Comparison of ENCODE assay signal across 19 cellular contexts in the genomic region with DNA sequence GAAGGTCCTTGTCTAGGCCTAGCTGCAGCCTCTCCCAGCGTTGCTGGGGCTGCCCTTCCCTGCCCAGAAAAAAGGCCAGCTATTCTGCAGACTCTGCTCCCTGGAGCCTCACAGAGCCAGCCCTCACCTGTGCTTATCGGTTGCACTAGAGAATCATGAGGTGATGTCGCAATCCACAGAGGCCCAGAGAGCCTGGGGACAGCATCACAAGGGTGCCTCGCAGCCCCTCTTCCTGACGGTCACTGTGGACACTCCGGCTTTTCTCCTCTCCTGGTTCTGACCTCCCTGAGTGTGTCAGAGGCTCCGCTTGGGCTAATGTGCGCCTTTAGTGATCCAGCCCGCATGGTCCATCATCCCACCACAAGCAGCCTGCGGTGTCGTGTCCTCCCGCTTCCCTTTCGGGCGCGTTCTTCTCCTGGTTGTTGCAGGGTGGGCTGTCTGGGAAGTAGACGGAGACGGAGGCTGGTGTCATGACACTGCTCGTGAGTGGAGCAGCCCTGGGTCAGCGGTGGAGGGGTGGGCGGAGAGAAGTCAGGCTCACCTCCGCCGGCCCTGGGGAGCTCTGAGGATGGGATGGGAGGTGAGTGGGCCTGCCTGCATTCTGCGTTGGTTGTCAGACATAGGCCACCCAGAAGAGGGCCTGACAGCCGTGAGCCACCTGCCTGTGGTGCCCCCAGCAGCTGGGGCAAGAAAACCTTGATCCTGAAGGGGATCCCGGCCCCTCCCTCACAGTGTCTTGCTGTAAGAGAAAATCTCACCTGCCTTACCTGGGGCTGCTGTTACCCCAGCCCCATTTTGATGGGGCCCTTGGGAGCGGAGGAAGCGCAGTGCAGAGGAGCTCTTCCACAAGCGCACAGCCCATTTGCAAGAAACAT.
DNase-seq lines count a peak whose midpoint lies in the region; ATAC-seq, FAIRE-seq and TF ChIP-seq lines count a peak whose summit lies in the region.
"Had no signal": no experiment of that assay in that cellular context is flagged by ENCODE, and none has a peak within 500 bp of the region (broad histone marks: within the 10 kb centered on the region; RNA-seq: fewer than 3 reads in every experiment).

No MANE protein-coding gene starts in this region.

- in situ Hi-C loops in mammary epithelial cell (cut with MboI; ENCODE audit: low sequenced_read_pairs in 2 of 2): no loop called here

- intact Hi-C loops in MCF 10A (cut with micrococcal nuclease): no loop called here
- intact Hi-C loops in mammary epithelial cell (cut with micrococcal nuclease): no loop called here
- intact Hi-C loops in activated T-helper 1 cell treated with anti-CD3 and anti-CD28 coated beads, Interleukin-12 subunit alpha, Interleukin-12 subunit beta, Interleukin-2, Interleukin-4 antibody, amounts not matched to agents 30 ng/mL and 10 ng/mL and 1 ng/mL, durations not matched to agents 14 hours and 24 hours and 36 hours (cut with micrococcal nuclease): no loop called here
- intact Hi-C loops in kidney (cut with DNase I): no loop called here

- no peak overlapping the region for H3K27ac Mint-ChIP-seq in MCF 10A (ENCODE audit: low read depth, unreplicated experiment)
- peak overlapping the region; percentile 23 for H3K27ac Mint-ChIP-seq in activated T-helper 1 cell treated with anti-CD3 and anti-CD28 coated beads, Interleukin-12 subunit alpha, Interleukin-12 subunit beta, Interleukin-2, Interleukin-4 antibody, amounts not matched to agents 30 ng/mL and 10 ng/mL and 1 ng/mL, durations not matched to agents 14 hours and 24 hours and 36 hours
- H3K27ac Mint-ChIP-seq in stimulated activated naive B cell treated with anti-CD40 and anti-IgM and Interleukin-4, amounts not matched to agents 10 μg/mL and 1 μg/mL and 100 μg/mL, for 72 hours: peak overlapping the region; percentile 14
- H3K27ac Mint-ChIP-seq in CD8-positive, alpha-beta memory T cell: peak overlapping the region in 1 of 8 donors; percentile 29

- H3K4me3 Mint-ChIP-seq in MCF 10A (ENCODE audit: unreplicated experiment): no peak overlapping the region
- no peak overlapping the region for H3K4me3 Mint-ChIP-seq in activated T-helper 1 cell treated with anti-CD3 and anti-CD28 coated beads, Interleukin-12 subunit alpha, Interleukin-12 subunit beta, Interleukin-2, Interleukin-4 antibody, amounts not matched to agents 30 ng/mL and 10 ng/mL and 1 ng/mL, durations not matched to agents 14 hours and 24 hours and 36 hours
- peak overlapping the region in 1 of 2 donors; percentile 17 for H3K4me3 Mint-ChIP-seq in stimulated activated naive B cell treated with anti-CD40 and anti-IgM and Interleukin-4, amounts not matched to agents 10 μg/mL and 1 μg/mL and 100 μg/mL, for 72 hours
- H3K4me3 Mint-ChIP-seq in CD8-positive, alpha-beta memory T cell: no peak overlapping the region
- H3K4me3 Mint-ChIP-seq: activated CD4-positive, alpha-beta memory T cell treated with anti-CD3 and anti-CD28 coated beads, Interleukin-2, amount 10 ng/mL, durations not matched to agents 7 days and 5 days had no signal

- FAIRE-seq in kidney (lab: Jason Lieb, UNC): no peak
- FAIRE-seq: GM12892, TTC549 had no signal

- H3K4me2 ChIP-seq in mammary epithelial cell (ENCODE audit: insufficient read depth, low read depth, low read length): no peak overlapping the region

- H3K9ac ChIP-seq in mammary epithelial cell (ENCODE audit: insufficient read depth, low read length) (no peak overlapping the region), kidney (ENCODE audit: low read length in 2 of 2) (no peak overlapping the region)

- peak; percentile 14 for DNase-seq in MCF 10A (ENCODE audit: unreplicated experiment)
- no peak for DNase-seq in mammary epithelial cell
- DNase-seq in activated T-helper 1 cell treated with anti-CD3 and anti-CD28 coated beads, Interleukin-12 subunit alpha, Interleukin-12 subunit beta, Interleukin-2, Interleukin-4 antibody, amounts not matched to agents 30 ng/mL and 10 ng/mL and 1 ng/mL, durations not matched to agents 14 hours and 24 hours and 36 hours (ENCODE audit: low spot score): no peak
- peak; percentile 56 for DNase-seq in kidney
- no peak for DNase-seq in stimulated activated naive B cell treated with anti-CD40 and anti-IgM and Interleukin-4, amounts not matched to agents 10 μg/mL and 1 μg/mL and 100 μg/mL, for 72 hours
- DNase-seq in CD8-positive, alpha-beta memory T cell: no peak
- DNase-seq in coronary artery (ENCODE audit: low spot score): no peak
- DNase-seq in HT-29 (ENCODE audit: low spot score): no peak
- DNase-seq: activated CD4-positive, alpha-beta memory T cell treated with anti-CD3 and anti-CD28 coated beads, Interleukin-2, amount 10 ng/mL, durations not matched to agents 7 days and 5 days; brain microvascular endothelial cell; GDM1; kidney glomerular epithelial cell; NCI-H146; NCI-H345; stimulated activated CD4-positive, alpha-beta T cell treated with anti-CD3 and anti-CD28 coated beads, Interleukin-4, amount 100 ng/mL, for 4 hours; testis had no signal

- H2AFZ ChIP-seq in mammary epithelial cell (ENCODE audit: low read depth, low read length): no peak overlapping the region

- POLR2A ChIA-PET in MCF 10A (lab: Yijun Ruan, JAX): interaction anchor here (0.6 to 2.3 kb wide), 5 partner anchors 15 to 269 kb away, joined by 3 to 6 read pairs (median 4); no protein-coding TSS in a partner anchor
- POLR2A ChIA-PET in CD8-positive, alpha-beta memory T cell (lab: Charles Lee): no interaction called here

- peaks cover 19% of the 10 kb centered on the region for H3K4me1 ChIP-seq in mammary epithelial cell (ENCODE audit: insufficient read depth, low read length)
- peaks cover 0 to 2% of the 10 kb centered on the region in 2 donors for H3K4me1 ChIP-seq in kidney (ENCODE audit: control insufficient read depth in 1 of 2, insufficient read depth in 1 of 2, low read depth in 1 of 2, low read length in 2 of 2)
- no peaks in the 10 kb centered on the region for H3K4me1 ChIP-seq in CD8-positive, alpha-beta memory T cell (ENCODE audit: insufficient read depth, low read length)
- H3K4me1 ChIP-seq: testis had no signal

- H4K20me1 ChIP-seq in mammary epithelial cell (ENCODE audit: insufficient read depth, low read length): no peaks in the 10 kb centered on the region

- no peaks in the 10 kb centered on the region for H3K27me3 Mint-ChIP-seq in MCF 10A (ENCODE audit: insufficient read depth, unreplicated experiment)
- H3K27me3 Mint-ChIP-seq in activated T-helper 1 cell treated with anti-CD3 and anti-CD28 coated beads, Interleukin-12 subunit alpha, Interleukin-12 subunit beta, Interleukin-2, Interleukin-4 antibody, amounts not matched to agents 30 ng/mL and 10 ng/mL and 1 ng/mL, durations not matched to agents 14 hours and 24 hours and 36 hours (ENCODE audit: insufficient read depth): no peaks in the 10 kb centered on the region
- H3K27me3 Mint-ChIP-seq in stimulated activated naive B cell treated with anti-CD40 and anti-IgM and Interleukin-4, amounts not matched to agents 10 μg/mL and 1 μg/mL and 100 μg/mL, for 72 hours: no peaks in the 10 kb centered on the region
- H3K27me3 Mint-ChIP-seq in CD8-positive, alpha-beta memory T cell: no peaks in the 10 kb centered on the region
- H3K27me3 Mint-ChIP-seq: activated CD4-positive, alpha-beta memory T cell treated with anti-CD3 and anti-CD28 coated beads, Interleukin-2, amount 10 ng/mL, durations not matched to agents 7 days and 5 days had no signal

- BruUV-seq in MCF 10A (replicated peaks; lab: Mats Ljungman, UMichigan) (no TSS peak), mammary epithelial cell (replicated peaks; lab: Mats Ljungman, UMichigan) (no TSS peak)

- CTCF ChIA-PET in MCF 10A (lab: Yijun Ruan, JAX): interaction anchor here (2.4 kb wide), 1 partner anchor 73 kb away, joined by 12 read pairs; no protein-coding TSS in a partner anchor
- CTCF ChIA-PET in mammary epithelial cell (lab: Charles Lee; ENCODE audit: low non-redundant PET): interaction anchor here (0.5 kb wide), 1 partner anchor 573 kb away, joined by 3 read pairs; no protein-coding TSS in a partner anchor
- CTCF ChIA-PET in CD8-positive, alpha-beta memory T cell (lab: Charles Lee): no interaction called here

- H3K9me3 Mint-ChIP-seq in MCF 10A (ENCODE audit: unreplicated experiment): no peaks in the 10 kb centered on the region
- no peaks in the 10 kb centered on the region for H3K9me3 Mint-ChIP-seq in activated T-helper 1 cell treated with anti-CD3 and anti-CD28 coated beads, Interleukin-12 subunit alpha, Interleukin-12 subunit beta, Interleukin-2, Interleukin-4 antibody, amounts not matched to agents 30 ng/mL and 10 ng/mL and 1 ng/mL, durations not matched to agents 14 hours and 24 hours and 36 hours
- no peaks in the 10 kb centered on the region for H3K9me3 Mint-ChIP-seq in stimulated activated naive B cell treated with anti-CD40 and anti-IgM and Interleukin-4, amounts not matched to agents 10 μg/mL and 1 μg/mL and 100 μg/mL, for 72 hours
- H3K9me3 Mint-ChIP-seq in CD8-positive, alpha-beta memory T cell: no peaks in the 10 kb centered on the region
- H3K9me3 Mint-ChIP-seq: activated CD4-positive, alpha-beta memory T cell treated with anti-CD3 and anti-CD28 coated beads, Interleukin-2, amount 10 ng/mL, durations not matched to agents 7 days and 5 days had no signal

- peaks cover 2% of the 10 kb centered on the region for H3K36me3 ChIP-seq in mammary epithelial cell (ENCODE audit: insufficient read depth, low read length)
- H3K36me3 ChIP-seq in kidney (ENCODE audit: control insufficient read depth in 1 of 2, insufficient read depth in 2 of 2, low read length in 2 of 2): peaks cover 4% of the 10 kb centered on the region in 2 donors
- H3K36me3 ChIP-seq in CD8-positive, alpha-beta memory T cell (ENCODE audit: insufficient read depth, low read length): no peaks in the 10 kb centered on the region

- ATAC-seq in stimulated activated naive B cell treated with anti-CD40 and anti-IgM and Interleukin-4, amounts not matched to agents 10 μg/mL and 1 μg/mL and 100 μg/mL, for 72 hours (replicated peaks): no peak

- H3K27ac ChIP-seq in mammary epithelial cell (ENCODE audit: insufficient read depth, low read depth, low read length): no peak overlapping the region
- no peak overlapping the region for H3K27ac ChIP-seq in kidney (ENCODE audit: low read depth in 2 of 2, low read length in 2 of 2)
- H3K27ac ChIP-seq in CD8-positive, alpha-beta memory T cell (ENCODE audit: low read depth, low read length): no peak overlapping the region
- no peak overlapping the region for H3K27ac ChIP-seq in coronary artery
- H3K27ac ChIP-seq: testis had no signal

- no peaks in the 10 kb centered on the region for H3K79me2 ChIP-seq in mammary epithelial cell (ENCODE audit: insufficient read depth, low read length)

- peaks cover 27% of the 10 kb centered on the region for H3K4me1 Mint-ChIP-seq in MCF 10A (ENCODE audit: insufficient read depth, unreplicated experiment)
- peaks cover 39% of the 10 kb centered on the region for H3K4me1 Mint-ChIP-seq in activated T-helper 1 cell treated with anti-CD3 and anti-CD28 coated beads, Interleukin-12 subunit alpha, Interleukin-12 subunit beta, Interleukin-2, Interleukin-4 antibody, amounts not matched to agents 30 ng/mL and 10 ng/mL and 1 ng/mL, durations not matched to agents 14 hours and 24 hours and 36 hours (ENCODE audit: low read depth)
- H3K4me1 Mint-ChIP-seq in stimulated activated naive B cell treated with anti-CD40 and anti-IgM and Interleukin-4, amounts not matched to agents 10 μg/mL and 1 μg/mL and 100 μg/mL, for 72 hours: peaks cover 13 to 27% of the 10 kb centered on the region in 2 donors
- H3K4me1 Mint-ChIP-seq in CD8-positive, alpha-beta memory T cell: peaks cover 0 to 10% (median 2%) of the 10 kb centered on the region in 3 donors

- no peaks in the 10 kb centered on the region for H3K9me3 ChIP-seq in mammary epithelial cell (replicated peaks; ENCODE audit: insufficient read depth, low read length)
- H3K9me3 ChIP-seq in kidney (ENCODE audit: control insufficient read depth in 1 of 2, low read length in 2 of 2): no peaks in the 10 kb centered on the region
- no peaks in the 10 kb centered on the region for H3K9me3 ChIP-seq in CD8-positive, alpha-beta memory T cell (ENCODE audit: low read length)
- H3K9me3 ChIP-seq: SJSA1, testis had no signal

- 93% methylated on average over 19 of the region's 28 CpGs for WGBS in mammary epithelial cell (ENCODE audit: low coverage, missing lambda C conversion rate)

- no peaks in the 10 kb centered on the region for H3K27me3 ChIP-seq in mammary epithelial cell (ENCODE audit: insufficient read depth, low read length)
- H3K27me3 ChIP-seq in CD8-positive, alpha-beta memory T cell (ENCODE audit: insufficient read depth, low read length, poor library complexity, severe bottlenecking): no peaks in the 10 kb centered on the region
- H3K27me3 ChIP-seq: brain microvascular endothelial cell, SJSA1, testis had no signal

- H3K36me3 Mint-ChIP-seq in MCF 10A (ENCODE audit: insufficient read depth, unreplicated experiment): peaks cover 17% of the 10 kb centered on the region
- H3K36me3 Mint-ChIP-seq in activated T-helper 1 cell treated with anti-CD3 and anti-CD28 coated beads, Interleukin-12 subunit alpha, Interleukin-12 subunit beta, Interleukin-2, Interleukin-4 antibody, amounts not matched to agents 30 ng/mL and 10 ng/mL and 1 ng/mL, durations not matched to agents 14 hours and 24 hours and 36 hours (ENCODE audit: low read depth): peaks cover 38% of the 10 kb centered on the region
- peaks cover 34 to 59% of the 10 kb centered on the region in 2 donors for H3K36me3 Mint-ChIP-seq in stimulated activated naive B cell treated with anti-CD40 and anti-IgM and Interleukin-4, amounts not matched to agents 10 μg/mL and 1 μg/mL and 100 μg/mL, for 72 hours
- H3K36me3 Mint-ChIP-seq in CD8-positive, alpha-beta memory T cell: peaks cover 0 to 63% (median 13%) of the 10 kb centered on the region in 3 donors

- dilution Hi-C loops in mammary epithelial cell (cut with HindIII; ENCODE audit: low sequenced_read_pairs): loop anchor here (5.0 kb wide), 1 partner anchor 37 kb away; no protein-coding TSS in a partner anchor

- no peak for TF ChIP-seq CTCF in MCF 10A (IDR thresholded peaks at IDR 0.05; ENCODE audit: unreplicated experiment)
- no peak for TF ChIP-seq CTCF in mammary epithelial cell (conservative IDR thresholded peaks at IDR 0.05 in 1 of 2, IDR thresholded peaks at IDR 0.05 in 1 of 2; ENCODE audit: extremely low read depth in 1 of 2, insufficient read depth in 1 of 2, low read depth in 1 of 2, low read length in 2 of 2)
- no peak for TF ChIP-seq CTCF in kidney (IDR thresholded peaks at IDR 0.05; ENCODE audit: borderline replicate concordance, extremely low read depth, insufficient read depth)
- no peak for TF ChIP-seq CTCF in coronary artery (IDR thresholded peaks at IDR 0.05)

- H3K4me3 ChIP-seq in mammary epithelial cell (replicated peaks in 1 of 3; ENCODE audit: insufficient read depth in 1 of 3, low read depth in 2 of 3, low read length in 3 of 3) (no peak overlapping the region), kidney (ENCODE audit: low read length in 2 of 2) (no peak overlapping the region), coronary artery (no peak overlapping the region)
- H3K4me3 ChIP-seq in CD8-positive, alpha-beta memory T cell (ENCODE audit: low read length): no peak overlapping the region
- H3K4me3 ChIP-seq: SJSA1, testis had no signal

Comparison
In these comparisons a context has a peak if more than half of its experiments do, and no peak if none do; other contexts are left out.
1. DNase-seq: peak in MCF 10A (single experiment) and kidney (single experiment); none in mammary epithelial cell (single experiment), activated T-helper 1 cell treated with anti-CD3 and anti-CD28 coated beads, Interleukin-12 subunit alpha, Interleukin-12 subunit beta, Interleukin-2, Interleukin-4 antibody, amounts not matched to agents 30 ng/mL and 10 ng/mL and 1 ng/mL, durations not matched to agents 14 hours and 24 hours and 36 hours (single experiment), stimulated activated naive B cell treated with anti-CD40 and anti-IgM and Interleukin-4, amounts not matched to agents 10 μg/mL and 1 μg/mL and 100 μg/mL, for 72 hours (single experiment), CD8-positive, alpha-beta memory T cell (0 of 5), coronary artery (single experiment) and HT-29 (single experiment).